Comparison of ENCODE assay signal across 26 cellular contexts in the genomic region with DNA sequence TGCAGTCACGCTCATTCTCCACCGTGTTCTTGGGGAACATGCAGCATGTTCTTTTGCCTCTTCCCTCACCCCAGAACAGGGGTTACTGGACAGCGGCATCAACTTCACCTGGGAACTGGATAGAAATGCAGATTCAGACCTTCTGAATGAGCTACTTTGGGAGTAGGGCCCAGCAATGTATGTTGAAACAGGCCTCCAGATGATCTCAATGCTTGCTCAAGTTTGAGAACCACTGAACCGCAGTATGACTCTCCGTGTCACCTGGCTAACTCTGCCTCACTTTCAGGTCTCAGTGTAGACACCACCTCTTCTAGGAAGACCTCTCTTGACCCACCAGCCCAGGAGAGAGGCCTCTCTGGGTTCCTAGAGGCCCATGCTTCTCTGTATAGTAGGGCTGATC.
"Had no signal": no experiment of that assay in that cellular context is flagged by ENCODE, and none has a peak within 500 bp of the region (broad histone marks: within the 10 kb centered on the region; RNA-seq: fewer than 3 reads in every experiment).

No MANE protein-coding gene starts in this region.

- H3K4me3 Mint-ChIP-seq: activated naive CD4-positive, alpha-beta T cell treated with anti-CD3 and anti-CD28 coated beads, Interleukin-2, amount 10 ng/mL, durations not matched to agents 7 days and 5 days; activated naive CD8-positive, alpha-beta T cell treated with anti-CD3 and anti-CD28 coated beads, Interleukin-2, amount 50 U/mL, for 24 hours; activated T-cell treated with anti-CD3 and anti-CD28 coated beads, Interleukin-2, amount 50 U/mL, for 4 hours; dendritic cell treated with granulocyte-macrophage colony-stimulating factor and Interleukin-4, amounts not matched to agents 40 ng/mL and 50 ng/mL, for 4 days; natural killer cell; stimulated activated naive CD8-positive, alpha-beta T cell treated with anti-CD3 and anti-CD28 coated beads, Interleukin-15, Interleukin-2, amounts not matched to agents 100 ng/mL and 50 ng/mL, for 24 hours; WTC11 had no signal

- H3K36me3 ChIP-seq: cardiac muscle cell, ovary, prostate gland had no signal

- H3K9me3 ChIP-seq: body of pancreas, esophagus muscularis mucosa, ovary, prostate gland, right atrium auricular region, thyroid gland had no signal

- H3K9me3 Mint-ChIP-seq: activated naive CD4-positive, alpha-beta T cell treated with anti-CD3 and anti-CD28 coated beads, Interleukin-2, amount 10 ng/mL, durations not matched to agents 7 days and 5 days; activated naive CD8-positive, alpha-beta T cell treated with anti-CD3 and anti-CD28 coated beads, Interleukin-2, amount 50 U/mL, for 24 hours; activated T-cell treated with anti-CD3 and anti-CD28 coated beads, Interleukin-2, amount 50 U/mL, for 4 hours; dendritic cell treated with granulocyte-macrophage colony-stimulating factor and Interleukin-4, amounts not matched to agents 40 ng/mL and 50 ng/mL, for 4 days; natural killer cell; stimulated activated naive CD8-positive, alpha-beta T cell treated with anti-CD3 and anti-CD28 coated beads, Interleukin-15, Interleukin-2, amounts not matched to agents 100 ng/mL and 50 ng/mL, for 24 hours; WTC11 had no signal

- H3K27ac Mint-ChIP-seq: activated naive CD8-positive, alpha-beta T cell treated with anti-CD3 and anti-CD28 coated beads, Interleukin-2, amount 50 U/mL, for 24 hours; dendritic cell treated with granulocyte-macrophage colony-stimulating factor and Interleukin-4, amounts not matched to agents 40 ng/mL and 50 ng/mL, for 4 days; natural killer cell; WTC11 had no signal

- H3K27me3 Mint-ChIP-seq: activated naive CD4-positive, alpha-beta T cell treated with anti-CD3 and anti-CD28 coated beads, Interleukin-2, amount 10 ng/mL, durations not matched to agents 7 days and 5 days; activated naive CD8-positive, alpha-beta T cell treated with anti-CD3 and anti-CD28 coated beads, Interleukin-2, amount 50 U/mL, for 24 hours; dendritic cell treated with granulocyte-macrophage colony-stimulating factor and Interleukin-4, amounts not matched to agents 40 ng/mL and 50 ng/mL, for 4 days; stimulated activated naive CD8-positive, alpha-beta T cell treated with anti-CD3 and anti-CD28 coated beads, Interleukin-15, Interleukin-2, amounts not matched to agents 100 ng/mL and 50 ng/mL, for 24 hours had no signal

- H3K4me1 ChIP-seq: prostate gland had no signal

- H3K4me3 ChIP-seq: body of pancreas, cardiac muscle cell, esophagus muscularis mucosa, ovary, prostate gland, right atrium auricular region, thyroid gland had no signal

- DNase-seq: activated CD8-positive, alpha-beta memory T cell treated with anti-CD3 and anti-CD28 coated beads, Interleukin-2, amount 50 U/mL, for 48 hours; activated effector memory CD4-positive, alpha-beta T cell treated with Interleukin-2 at 50 U/mL for 16 hours; activated naive CD4-positive, alpha-beta T cell treated with anti-CD3 and anti-CD28 coated beads, Interleukin-2, amount 10 ng/mL, durations not matched to agents 7 days and 5 days; activated naive CD8-positive, alpha-beta T cell treated with anti-CD3 and anti-CD28 coated beads, Interleukin-2, amount 50 U/mL, for 24 hours; activated T-cell treated with anti-CD3 and anti-CD28 coated beads, Interleukin-2, amount 50 U/mL, for 4 hours; anterior cingulate cortex; body of pancreas; effector CD4-positive, alpha-beta T cell; hippocampal formation; kidney glomerular epithelial cell; left ventricle myocardium superior; mammary epithelial cell; midbrain; natural killer cell; ovary; stimulated activated CD4-positive, alpha-beta T cell treated with anti-CD3 and anti-CD28 coated beads, Interleukin-4, amount 100 ng/mL, for 4 hours; substantia nigra; T1000; thyroid gland had no signal

- ATAC-seq: activated naive CD8-positive, alpha-beta T cell treated with anti-CD3 and anti-CD28 coated beads, Interleukin-2, amount 50 U/mL, for 24 hours; activated T-cell treated with anti-CD3 and anti-CD28 coated beads, Interleukin-2, amount 50 U/mL, for 4 hours; body of pancreas; left ventricle myocardium superior; natural killer cell; WTC11 had no signal

- H3K4me1 Mint-ChIP-seq: WTC11 had no signal

- H3K27ac ChIP-seq: body of pancreas, cardiac muscle cell, esophagus muscularis mucosa, ovary, prostate gland, right atrium auricular region had no signal

- H3K27me3 ChIP-seq: body of pancreas, ovary, right atrium auricular region, thyroid gland had no signal
